ENCODE assay signal across 30 cellular contexts in genomic region chr6:42125663-42126062, GRCh38. TPM values are rescaled to one million over a fixed set of nuclear protein-coding genes. Genes with fewer than 3 reads are reported as not detected.
"Had no signal": no experiment of that assay in that cellular context is flagged by ENCODE, and none has a peak within 500 bp of the region (broad histone marks: within the 10 kb centered on the region; RNA-seq: fewer than 3 reads in every experiment).

No MANE protein-coding gene starts in this region.

- H3K27me3 ChIP-seq: dorsolateral prefrontal cortex, ovary, sigmoid colon, transverse colon had no signal

- DNase-seq: activated CD4-positive, alpha-beta T cell treated with anti-CD3 and anti-CD28 coated beads for 4 hours; activated CD4-positive, alpha-beta T cell treated with anti-CD3 and anti-CD28 coated beads, Interleukin-2, amount 50 U/mL, for 4 hours; activated naive CD4-positive, alpha-beta T cell; activated T-cell treated with anti-CD3 and anti-CD28 coated beads for 4 hours; activated T-cell treated with anti-CD3 and anti-CD28 coated beads, Interleukin-2, amount 50 U/mL, for 72 hours; dorsolateral prefrontal cortex; effector memory CD4-positive, alpha-beta T cell; erythroblast; foreskin fibroblast; head of caudate nucleus; hippocampal formation; immature natural killer cell; naive B cell; nephron progenitor cell; ovary; sigmoid colon; small intestine; stimulated activated CD4-positive, alpha-beta T cell treated with anti-CD3 and anti-CD28 coated beads, Interleukin-4, amount 100 ng/mL, for 24 hours; stimulated activated naive B cell treated with anti-CD40 and anti-IgM and Interleukin-4, amounts not matched to agents 10 μg/mL and 1 μg/mL and 100 μg/mL, for 72 hours; transverse colon had no signal

- H3K4me1 ChIP-seq: sigmoid colon had no signal

- H3K36me3 Mint-ChIP-seq: activated naive CD4-positive, alpha-beta T cell treated with anti-CD3 and anti-CD28 coated beads, Interleukin-2, amount 50 U/mL, for 72 hours; immature natural killer cell; naive B cell; stimulated activated naive B cell treated with anti-CD40 and anti-IgM and Interleukin-4, amounts not matched to agents 10 μg/mL and 1 μg/mL and 100 μg/mL, for 72 hours had no signal

- H3K4me1 Mint-ChIP-seq: immature natural killer cell, naive B cell had no signal

- H3K9me3 Mint-ChIP-seq: activated naive CD4-positive, alpha-beta T cell treated with anti-CD3 and anti-CD28 coated beads, Interleukin-2, amount 50 U/mL, for 72 hours; activated T-cell treated with anti-CD3 and anti-CD28 coated beads, Interleukin-2, amount 50 U/mL, for 72 hours; immature natural killer cell; mesothelial cell of epicardium; naive B cell; nephron progenitor cell; stimulated activated naive B cell treated with anti-CD40 and anti-IgM and Interleukin-4, amounts not matched to agents 10 μg/mL and 1 μg/mL and 100 μg/mL, for 72 hours had no signal

- ATAC-seq: activated naive CD4-positive, alpha-beta T cell treated with anti-CD3 and anti-CD28 coated beads, Interleukin-2, amount 50 U/mL, for 72 hours; activated T-cell treated with anti-CD3 and anti-CD28 coated beads, Interleukin-2, amount 50 U/mL, for 72 hours; left lobe of liver; stimulated activated naive B cell treated with anti-CD40 and anti-IgM and Interleukin-4, amounts not matched to agents 10 μg/mL and 1 μg/mL and 100 μg/mL, for 72 hours had no signal

- H3K9me3 ChIP-seq: ovary, sigmoid colon, transverse colon had no signal

- H3K36me3 ChIP-seq: ovary, sigmoid colon had no signal

- H3K27ac Mint-ChIP-seq: activated T-cell treated with anti-CD3 and anti-CD28 coated beads, Interleukin-2, amount 50 U/mL, for 72 hours; immature natural killer cell; mesothelial cell of epicardium; progenitor cell of endocrine pancreas; stimulated activated naive B cell treated with anti-CD40 and anti-IgM and Interleukin-4, amounts not matched to agents 10 μg/mL and 1 μg/mL and 100 μg/mL, for 72 hours had no signal

- H3K27me3 Mint-ChIP-seq: progenitor cell of endocrine pancreas had no signal

- H3K4me3 Mint-ChIP-seq: activated T-cell treated with anti-CD3 and anti-CD28 coated beads, Interleukin-2, amount 50 U/mL, for 72 hours; immature natural killer cell; mesothelial cell of epicardium; naive B cell; nephron progenitor cell; stimulated activated naive B cell treated with anti-CD40 and anti-IgM and Interleukin-4, amounts not matched to agents 10 μg/mL and 1 μg/mL and 100 μg/mL, for 72 hours had no signal

- FAIRE-seq: bronchial epithelial cell, colon, small intestine, urothelium cell line had no signal

- H3K4me3 ChIP-seq: dorsolateral prefrontal cortex, ovary, sigmoid colon, transverse colon had no signal

- H3K27ac ChIP-seq: dorsolateral prefrontal cortex, ovary, sigmoid colon, transverse colon, VCaP had no signal

RNA-seq across cellular contexts. Expression of gene GUCA1A, which starts 47.5 kb away (rescaled TPM):
- total RNA-seq: bronchial epithelial cell; left lobe of liver; lung microvascular endothelial cell; ovary; T-helper 1 cell treated with Interleukin-12 subunit alpha and Interleukin-12 subunit beta and Interleukin-4 antibody, amounts not matched to agents 30 ng/mL and 1 ng/mL, for 36 hours; transverse colon had no signal
- polyA plus RNA-seq: immature natural killer cell had no signal
